8 cellular contexts compared by ENCODE assay signal in the genomic region with DNA sequence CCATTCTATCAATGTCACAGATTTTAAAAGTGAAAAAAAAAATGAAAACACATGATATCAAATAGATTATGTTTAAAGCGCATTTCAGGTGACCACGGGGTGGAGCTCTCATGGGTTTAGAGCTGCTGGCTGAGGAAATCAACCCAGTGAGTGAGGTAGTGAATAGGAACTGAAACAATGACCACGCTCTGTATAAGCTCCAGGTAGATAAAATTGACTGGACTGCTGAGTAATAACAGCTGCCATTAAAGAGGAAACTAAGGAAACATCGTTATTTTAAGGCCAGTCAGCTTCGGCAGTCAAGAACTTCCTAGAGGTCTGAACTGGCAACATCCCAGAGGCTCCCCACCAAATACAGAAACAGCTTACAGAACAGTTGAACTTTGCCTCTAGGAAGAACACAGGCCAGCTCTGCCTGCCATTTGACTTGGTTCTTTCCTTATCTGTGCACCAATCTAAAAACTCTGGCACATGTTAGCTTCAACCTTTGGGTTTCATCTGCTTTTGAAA.
DNase-seq lines count a peak whose midpoint lies in the region; ATAC-seq, FAIRE-seq and TF ChIP-seq lines count a peak whose summit lies in the region.

No MANE protein-coding gene starts in this region.

- H3K27ac ChIP-seq in K562 (ENCODE audit: extremely low read depth, low read depth, low read length) (no peak overlapping the region), left lung (no peak overlapping the region), esophagus squamous epithelium (no peak overlapping the region)

- TF ChIP-seq POLR2A in K562 (conservative IDR thresholded peaks at IDR 0.05) (no peak), esophagus squamous epithelium (IDR thresholded peaks at IDR 0.05) (no peak)

- no peak overlapping the region for H2AFZ ChIP-seq in K562 (ENCODE audit: low read depth, low read length)

- no peaks in the 10 kb centered on the region for H3K36me3 ChIP-seq in K562 (ENCODE audit: control insufficient read depth, insufficient read depth, low read length)
- H3K36me3 ChIP-seq in left lung = no peaks in the 10 kb centered on the region
- H3K36me3 ChIP-seq in esophagus squamous epithelium = no peaks in the 10 kb centered on the region

- DNase-seq in DMS53 treated with DMSO at 0.1 percent for 48 hours (lab: John Stamatoyannopoulos, UW; ENCODE audit: unreplicated experiment) (peak; percentile 75), NCI-H2171 (lab: John Stamatoyannopoulos, UW) (peak; percentile 2), K562 (ENCODE audit: extremely low read depth in 1 of 4, low spot score in 3 of 4) (peak in 1 of 4 experiments; percentile 13), left lung (no peak), COLO829 (ENCODE audit: low spot score) (no peak), esophagus squamous epithelium (lab: John Stamatoyannopoulos, UW) (no peak)

- 3% methylated on average over 5 of the region's 5 CpGs for WGBS in K562 (ENCODE audit: insufficient coverage, low coverage, missing lambda C conversion rate)
- WGBS in esophagus squamous epithelium, 2 donors = 43 to 48% methylated on average over 5 of the region's 5 CpGs

- no peaks in the 10 kb centered on the region for H4K20me1 ChIP-seq in K562 (replicated peaks; ENCODE audit: control insufficient read depth, insufficient read depth, low read length)

- no peak overlapping the region for H3K4me3 ChIP-seq in K562
- no peak overlapping the region for H3K4me3 ChIP-seq in left lung
- no peak overlapping the region for H3K4me3 ChIP-seq in esophagus squamous epithelium

- TF ChIP-seq CTCF in K562 (IDR thresholded peaks at IDR 0.05 in 2 of 3, conservative IDR thresholded peaks at IDR 0.05 in 1 of 3; ENCODE audit: insufficient read depth in 2 of 3, low read depth in 1 of 3, low read length in 3 of 3) (peak; percentile 17 to 29 (median 25); a peak in 2 of 6 replicates), left lung (IDR thresholded peaks at IDR 0.05) (no peak), esophagus squamous epithelium (IDR thresholded peaks at IDR 0.05) (peak in 2 of 6 experiments; percentile 32 to 35)

- no peaks in the 10 kb centered on the region for H3K79me2 ChIP-seq in K562 (ENCODE audit: control insufficient read depth, insufficient read depth, low read length)

- H3K9me3 ChIP-seq in K562 (replicated peaks; ENCODE audit: control insufficient read depth, insufficient read depth, low read depth, low read length) = no peaks in the 10 kb centered on the region
- no peaks in the 10 kb centered on the region for H3K9me3 ChIP-seq in left lung
- H3K9me3 ChIP-seq in esophagus squamous epithelium = no peaks in the 10 kb centered on the region

- FAIRE-seq in K562 (lab: Jason Lieb, UNC) = peak; percentile 29

- BruUV-seq in K562 (replicated peaks; lab: Mats Ljungman, UMichigan) = no TSS peak

- in situ Hi-C loops in K562 (cut with MboI) = no loop called here

- peak; percentile 44 to 45 for TF ChIP-seq RAD21 in K562 (CRISPR knock-in tag; conservative IDR thresholded peaks at IDR 0.05 in 1 of 2, IDR thresholded peaks at IDR 0.05 in 1 of 2)

- intact Hi-C loops in K562 (cut with micrococcal nuclease) (loop anchor here (2.0 kb wide), 1 partner anchor 408 kb away; no protein-coding TSS in a partner anchor), left lung (cut with DNase I) (no loop called here), esophagus squamous epithelium (cut with DNase I) (no loop called here)

- no peak overlapping the region for H3K9ac ChIP-seq in K562 (ENCODE audit: insufficient read depth in 1 of 2, low read depth in 2 of 2, low read length in 2 of 2)

- no peaks in the 10 kb centered on the region for H3K27me3 ChIP-seq in K562 (ENCODE audit: control insufficient read depth in 2 of 2, insufficient read depth in 2 of 2, low read length in 2 of 2)
- no peaks in the 10 kb centered on the region for H3K27me3 ChIP-seq in left lung
- no peaks in the 10 kb centered on the region for H3K27me3 ChIP-seq in esophagus squamous epithelium

- CTCF ChIA-PET in K562 (lab: Yijun Ruan, JAX; ENCODE audit: low intra/inter-chr PET ratio) = interaction anchor here (1.3 kb wide), 1 partner anchor 410 kb away, joined by 6 read pairs; no protein-coding TSS in a partner anchor

- H3K4me1 ChIP-seq in K562 (replicated peaks in 1 of 2; ENCODE audit: control insufficient read depth in 2 of 2, insufficient read depth in 2 of 2, low read length in 2 of 2) = no peaks in the 10 kb centered on the region
- H3K4me1 ChIP-seq in left lung = peaks cover 0 to 4% of the 10 kb centered on the region in 2 donors
- H3K4me1 ChIP-seq in esophagus squamous epithelium = no peaks in the 10 kb centered on the region

- H3K4me2 ChIP-seq in K562 (ENCODE audit: insufficient read depth, low read length) = no peak overlapping the region

- POLR2A ChIA-PET in K562 (lab: Yijun Ruan, JAX) = no interaction called here

- H3K9me1 ChIP-seq in K562 (ENCODE audit: control insufficient read depth, insufficient read depth, low read length) = no peaks in the 10 kb centered on the region

- ATAC-seq in GM19025 (IDR thresholded peaks at IDR 0.05; ENCODE audit: low read depth, unreplicated experiment) = peak; percentile 100
- peak; percentile 100 for ATAC-seq in HG03025 (IDR thresholded peaks at IDR 0.05; ENCODE audit: low FRiP score, unreplicated experiment)
- ATAC-seq in K562 = peak; percentile 67
- peak; percentile 84 for ATAC-seq in left lung

- no peak for TF ChIP-seq EP300 in K562 (IDR thresholded peaks at IDR 0.05; ENCODE audit: low read length)

TF ChIP-seq in K562, 482 proteins besides CTCF, POLR2A, EP300 and RAD21:
- no peak for TF ChIP-seq ZEB2 (IDR thresholded peaks at IDR 0.05)
- TF ChIP-seq, protein P1, sequence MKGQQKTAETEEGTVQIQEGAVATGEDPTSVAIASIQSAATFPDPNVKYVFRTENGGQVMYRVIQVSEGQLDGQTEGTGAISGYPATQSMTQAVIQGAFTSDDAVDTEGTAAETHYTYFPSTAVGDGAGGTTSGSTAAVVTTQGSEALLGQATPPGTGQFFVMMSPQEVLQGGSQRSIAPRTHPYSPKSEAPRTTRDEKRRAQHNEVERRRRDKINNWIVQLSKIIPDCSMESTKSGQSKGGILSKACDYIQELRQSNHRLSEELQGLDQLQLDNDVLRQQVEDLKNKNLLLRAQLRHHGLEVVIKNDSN (CRISPR knock-in tag; IDR thresholded peaks at IDR 0.05) = no peak
- no peak for TF ChIP-seq SPI1 (IDR thresholded peaks at IDR 0.05; ENCODE audit: borderline replicate concordance, low read depth, low read length)
- no peak for TF ChIP-seq CREB1 (IDR thresholded peaks at IDR 0.05)
- no peak for TF ChIP-seq CREB1 (CRISPR knock-in tag; IDR thresholded peaks at IDR 0.05)
- TF ChIP-seq POLR3G (IDR thresholded peaks at IDR 0.05; ENCODE audit: extremely low read depth, insufficient read length, insufficient replicate concordance) = no peak

Comparison
In these comparisons a context has a peak if more than half of its experiments do, and no peak if none do; other contexts are left out.
1. DNase-seq: peak in DMS53 treated with DMSO at 0.1 percent for 48 hours (single experiment) and NCI-H2171 (single experiment); none in left lung (0 of 2), COLO829 (single experiment) and esophagus squamous epithelium (single experiment).
2. CTCF ChIP-seq: peak in K562 (3 of 3); none in left lung (0 of 2).
3. Peak in every context shown above with its lines, with median percentiles within 50 percentile points of each other: ATAC-seq.